In genomic region chr5:93582677-93583524, GRCh38 we compare ENCODE assay signal across 1 cellular context.
TF ChIP-seq lines count a peak whose summit lies in the region.

TSS of gene NR2F1 (plus strand) at chr5:93583222. CDS start at chr5:93585024, 1,802 bp downstream.

TF ChIP-seq in A549, 52 proteins besides CTCF, POLR2A, EP300 and RAD21 (continued from another document):
- TF ChIP-seq REST (IDR thresholded peaks at IDR 0.05) (no peak), CBX2 (IDR thresholded peaks at IDR 0.05; ENCODE audit: borderline replicate concordance, low read depth) (no peak), E2F6 (IDR thresholded peaks at IDR 0.05; ENCODE audit: borderline replicate concordance, low read depth) (no peak), ESRRA (IDR thresholded peaks at IDR 0.05; ENCODE audit: borderline replicate concordance, low read length) (no peak), USF2 (IDR thresholded peaks at IDR 0.05) (no peak), ZFP36 (IDR thresholded peaks at IDR 0.05; ENCODE audit: borderline replicate concordance, partially characterized antibody) (no peak), TP53 (CRISPR knock-in tag; IDR thresholded peaks at IDR 0.05) (no peak), RARB (CRISPR knock-in tag; IDR thresholded peaks at IDR 0.05) (no peak), FOSB (CRISPR knock-in tag; IDR thresholded peaks at IDR 0.05) (no peak)
